12 cellular contexts compared by ENCODE assay signal in genomic region chr10:1347962-1348772, GRCh38.
"Had no signal": no experiment of that assay in that cellular context is flagged by ENCODE, and none has a peak within 500 bp of the region (broad histone marks: within the 10 kb centered on the region; RNA-seq: fewer than 3 reads in every experiment).

No MANE protein-coding gene starts in this region.

- H3K36me3 ChIP-seq: vagina had no signal

- H3K27ac ChIP-seq: parathyroid adenoma, vagina, VCaP had no signal

- H3K9me3 ChIP-seq: vagina had no signal

- H3K27me3 ChIP-seq: vagina had no signal

- H3K9me3 Mint-ChIP-seq: activated CD4-positive, alpha-beta memory T cell treated with anti-CD3 and anti-CD28 coated beads, Interleukin-2, amount 10 ng/mL, durations not matched to agents 7 days and 5 days; activated T-cell treated with anti-CD3 and anti-CD28 coated beads, Interleukin-2, amount 50 U/mL, for 72 hours; nephron had no signal

- H3K9ac ChIP-seq: parathyroid adenoma had no signal

- H3K4me3 Mint-ChIP-seq: activated CD4-positive, alpha-beta memory T cell treated with anti-CD3 and anti-CD28 coated beads, Interleukin-2, amount 10 ng/mL, durations not matched to agents 7 days and 5 days; activated CD4-positive, alpha-beta T cell treated with anti-CD3 and anti-CD28 coated beads for 36 hours; activated T-cell treated with anti-CD3 and anti-CD28 coated beads, Interleukin-2, amount 50 U/mL, for 72 hours; nephron had no signal

- ATAC-seq: activated CD4-positive, alpha-beta T cell treated with anti-CD3 and anti-CD28 coated beads for 36 hours; activated T-cell treated with anti-CD3 and anti-CD28 coated beads, Interleukin-2, amount 50 U/mL, for 72 hours had no signal

- H3K4me1 Mint-ChIP-seq: activated CD4-positive, alpha-beta memory T cell treated with anti-CD3 and anti-CD28 coated beads, Interleukin-2, amount 10 ng/mL, durations not matched to agents 7 days and 5 days; activated CD4-positive, alpha-beta T cell treated with anti-CD3 and anti-CD28 coated beads for 36 hours had no signal

- H2AFZ ChIP-seq: parathyroid adenoma had no signal

- DNase-seq: activated CD4-positive, alpha-beta memory T cell treated with anti-CD3 and anti-CD28 coated beads, Interleukin-2, amount 10 ng/mL, durations not matched to agents 7 days and 5 days; activated CD4-positive, alpha-beta T cell treated with anti-CD3 and anti-CD28 coated beads for 36 hours; activated T-cell treated with anti-CD3 and anti-CD28 coated beads, Interleukin-2, amount 50 U/mL, for 72 hours; central memory CD4-positive, alpha-beta T cell; effector memory CD4-positive, alpha-beta T cell; mammary epithelial cell; stimulated activated CD4-positive, alpha-beta T cell treated with anti-CD3 and anti-CD28 coated beads, Interleukin-2, amount 100 ng/mL, for 48 hours; T1000 had no signal

- H3K79me2 ChIP-seq: parathyroid adenoma had no signal

- H3K27ac Mint-ChIP-seq: activated CD4-positive, alpha-beta memory T cell treated with anti-CD3 and anti-CD28 coated beads, Interleukin-2, amount 10 ng/mL, durations not matched to agents 7 days and 5 days; activated CD4-positive, alpha-beta T cell treated with anti-CD3 and anti-CD28 coated beads for 36 hours; activated T-cell treated with anti-CD3 and anti-CD28 coated beads, Interleukin-2, amount 50 U/mL, for 72 hours had no signal

- H3K4me1 ChIP-seq: parathyroid adenoma, vagina had no signal

- H3K4me3 ChIP-seq: vagina had no signal
